Comparison of ENCODE assay signal across 8 cellular contexts in genomic region chr2:3379339-3379646, GRCh38. TPM values are rescaled to one million over a fixed set of nuclear protein-coding genes. Genes with fewer than 3 reads are reported as not detected.
DNase-seq lines count a peak whose midpoint lies in the region; ATAC-seq and TF ChIP-seq lines count a peak whose summit lies in the region.

No MANE protein-coding gene starts in this region.

- H3K27ac ChIP-seq in GM23248: peak overlapping the region; percentile 93
- peak overlapping the region; percentile 44 for H3K27ac ChIP-seq in SU-DHL-6 (ENCODE audit: low read depth, low read length)
- H3K27ac ChIP-seq in gastrocnemius medialis: peak overlapping the region; percentile 90 to 93 (median 93)

- no peak for TF ChIP-seq POLR2A in gastrocnemius medialis (IDR thresholded peaks at IDR 0.05)

- peak overlapping the region; percentile 98 for H3K9ac ChIP-seq in GM23248
- H3K9ac ChIP-seq in SU-DHL-6 (ENCODE audit: low read length): peak overlapping the region; percentile 96

- in situ Hi-C loops in GM23248 (cut with MboI) (no loop called here), gastrocnemius medialis (cut with MboI; ENCODE audit: low sequenced_read_pairs in 4 of 4) (loop anchor here in 2 of 4 donors (25.0 kb wide), 1 partner anchor 183 kb away; the partner anchor contains the start of gene RNASEH1 (in 2 of the 2))

- WGBS in GM23248 (ENCODE audit: low coverage in 1 of 2, low lambda C conversion rate in 2 of 2, missing lambda C conversion rate in 2 of 2), 2 experiments: 1 to 2% methylated on average over 8 of the region's 8 CpGs

- H3K4me2 ChIP-seq in GM23248 (ENCODE audit: unreplicated experiment) (peak overlapping the region; percentile 85), SU-DHL-6 (ENCODE audit: low read depth, low read length, poor library complexity, severe bottlenecking) (peak overlapping the region; percentile 83)

- peak overlapping the region; percentile 89 for H3K4me3 ChIP-seq in GM23248
- H3K4me3 ChIP-seq in SU-DHL-6 (ENCODE audit: insufficient read depth, low read length, poor library complexity, severe bottlenecking): peak overlapping the region; percentile 95
- peak overlapping the region; percentile 95 for H3K4me3 ChIP-seq in fibroblast of the aortic adventitia (ENCODE audit: low read depth, low read length)
- H3K4me3 ChIP-seq in gastrocnemius medialis: peak overlapping the region; percentile 83 to 99 (median 91)

- no peak for DNase-seq in GM23248
- no peak for DNase-seq in fibroblast of the aortic adventitia (ENCODE audit: low read depth)
- DNase-seq in gastrocnemius medialis: no peak
- DNase-seq in CD1c-positive myeloid dendritic cell (ENCODE audit: extremely low spot score): no peak
- no peak for DNase-seq in pons (ENCODE audit: low spot score)

- ATAC-seq in gastrocnemius medialis (no peak), HG02642 (IDR thresholded peaks at IDR 0.05; ENCODE audit: poor library complexity, unreplicated experiment) (no peak), HG03571 (IDR thresholded peaks at IDR 0.05; ENCODE audit: unreplicated experiment) (no peak)

- H3K27me3 ChIP-seq in GM23248 (replicated peaks; ENCODE audit: insufficient read depth) (no peaks in the 10 kb centered on the region), SU-DHL-6 (ENCODE audit: low read length) (no peaks in the 10 kb centered on the region), gastrocnemius medialis (no peaks in the 10 kb centered on the region)

- H4K20me1 ChIP-seq in GM23248 (ENCODE audit: insufficient read depth) (no peaks in the 10 kb centered on the region), SU-DHL-6 (ENCODE audit: low read depth, low read length) (no peaks in the 10 kb centered on the region; the same call in 1 of the 2 replicates)

- intact Hi-C loops in gastrocnemius medialis (cut with DNase I; ENCODE audit: low total_unique reads): loop anchor here (1.0 to 5.0 kb wide), 3 partner anchors 93 to 196 kb away; partner anchors contain the start of genes ADI1 and RPS7

- H3K36me3 ChIP-seq in GM23248 (ENCODE audit: low read depth) (peaks cover 7% of the 10 kb centered on the region; the same call in 1 of the 2 replicates), SU-DHL-6 (ENCODE audit: low read length) (peaks cover 5% of the 10 kb centered on the region), gastrocnemius medialis (no peaks in the 10 kb centered on the region)

- TF ChIP-seq CTCF in SU-DHL-6 (IDR thresholded peaks at IDR 0.05; ENCODE audit: insufficient read depth, low read length, poor library complexity, severe bottlenecking) (no peak), fibroblast of the aortic adventitia (IDR thresholded peaks at IDR 0.05; ENCODE audit: insufficient read depth, low read length) (no peak), gastrocnemius medialis (IDR thresholded peaks at IDR 0.05 in 4 of 5, conservative IDR thresholded peaks at IDR 0.05 in 1 of 5) (no peak)

- H3K9me2 ChIP-seq in GM23248 (ENCODE audit: insufficient read depth) (no peaks in the 10 kb centered on the region), SU-DHL-6 (replicated peaks; ENCODE audit: insufficient read depth, low read length) (no peaks in the 10 kb centered on the region)

- H2AFZ ChIP-seq in GM23248: peak overlapping the region; percentile 79
- H2AFZ ChIP-seq in SU-DHL-6 (ENCODE audit: low read depth, low read length, severe bottlenecking): peak overlapping the region; percentile 82

- H3F3A ChIP-seq in GM23248 (ENCODE audit: insufficient read depth): peaks cover 13% of the 10 kb centered on the region
- no peaks in the 10 kb centered on the region; the same call in 1 of the 2 replicates for H3F3A ChIP-seq in SU-DHL-6 (ENCODE audit: insufficient read depth)

- H3K4me1 ChIP-seq in GM23248 (ENCODE audit: insufficient read depth): peaks cover 24% of the 10 kb centered on the region
- H3K4me1 ChIP-seq in gastrocnemius medialis: peaks cover 29 to 36% of the 10 kb centered on the region in 2 donors

- H3K79me2 ChIP-seq in GM23248 (ENCODE audit: insufficient read depth) (peaks cover 70% of the 10 kb centered on the region), SU-DHL-6 (ENCODE audit: insufficient read depth, low read length) (peaks cover 56% of the 10 kb centered on the region)

- H3K9me3 ChIP-seq in GM23248 (ENCODE audit: low read depth) (no peaks in the 10 kb centered on the region), SU-DHL-6 (ENCODE audit: insufficient read depth, low read length) (no peaks in the 10 kb centered on the region), gastrocnemius medialis (no peaks in the 10 kb centered on the region)

RNA-seq across cellular contexts. Expression of gene TRAPPC12, which starts 0.2 kb away (rescaled TPM):
- 48.1 and 70.4 TPM in 2 replicates for total RNA-seq in GM23248 (2014; rRNA removed; shearing (Covaris generic))
- polyA plus RNA-seq in GM23248 (2016; fragmentation: Nextera tagmentation; extraction: Ambion mirVana): 29.3 and 30.4 TPM in 2 replicates
- total RNA-seq in fibroblast of the aortic adventitia (ENCODE audit: low replicate concordance) (42.7 and 62.7 TPM in 2 replicates), gastrocnemius medialis (10 to 100 TPM; 36.6 to 57.4 (median 53.1) TPM)

RNA-seq across cellular contexts. Expression of gene EIPR1, which starts 1.7 kb away (rescaled TPM):
- total RNA-seq in GM23248 (2014; rRNA removed; shearing (Covaris generic)): 46.5 and 50.2 TPM in 2 replicates
- polyA plus RNA-seq in GM23248 (2016; fragmentation: Nextera tagmentation; extraction: Ambion mirVana): 20.2 and 22.7 TPM in 2 replicates
- total RNA-seq in fibroblast of the aortic adventitia (ENCODE audit: low replicate concordance): 23.3 and 36.1 TPM in 2 replicates
- 10 to 100 TPM; 23.2 to 30.5 (median 24.4) TPM for total RNA-seq in gastrocnemius medialis
